ENCODE assay signal across 13 cellular contexts in the genomic region with DNA sequence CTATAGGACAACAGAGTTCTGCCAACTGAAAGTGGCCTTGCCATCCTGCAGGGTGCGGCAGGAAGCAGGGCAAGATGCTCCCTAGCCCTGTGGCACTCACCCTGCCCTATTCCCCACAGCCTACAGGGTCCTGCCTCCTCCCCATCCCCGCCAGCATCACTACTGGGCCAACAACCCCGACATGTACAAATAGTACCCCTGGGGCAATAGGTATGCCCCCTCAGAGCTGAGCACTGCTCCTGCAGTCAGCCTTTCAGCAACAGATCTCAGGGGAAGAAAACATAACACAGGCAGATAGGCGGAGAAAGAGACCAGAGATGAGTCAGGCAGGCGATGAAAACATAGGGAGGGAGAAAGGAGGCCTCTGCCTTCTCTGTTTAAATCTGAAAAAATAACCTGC.
A peak's percentile ranks its signal among the peaks of the same experiment; 100 is the strongest.
DNase-seq lines count a peak whose midpoint lies in the region; ATAC-seq and TF ChIP-seq lines count a peak whose summit lies in the region.
"Had no signal": no experiment of that assay in that cellular context is flagged by ENCODE, and none has a peak within 500 bp of the region (broad histone marks: within the 10 kb centered on the region; RNA-seq: fewer than 3 reads in every experiment).

No MANE protein-coding gene starts in this region.

- H3K27ac Mint-ChIP-seq in activated CD4-positive, alpha-beta memory T cell treated with anti-CD3 and anti-CD28 coated beads, Interleukin-2, amount 10 ng/mL, durations not matched to agents 7 days and 5 days: no peak overlapping the region
- peak overlapping the region in 2 of 6 donors; percentile 12 to 16 for H3K27ac Mint-ChIP-seq in immature natural killer cell
- H3K27ac Mint-ChIP-seq: stimulated activated effector memory CD8-positive, alpha-beta T cell treated with anti-CD3 and anti-CD28 coated beads, Interleukin-12 subunit alpha, Interleukin-12 subunit beta, amount 100 ng/mL, for 72 hours had no signal

- POLR2A ChIA-PET in activated CD4-positive, alpha-beta memory T cell treated with anti-CD3 and anti-CD28 coated beads, Interleukin-2, amount 10 ng/mL, durations not matched to agents 7 days and 5 days (lab: Charles Lee): no interaction called here

- peaks cover 7% of the 10 kb centered on the region for H3K4me1 Mint-ChIP-seq in activated CD4-positive, alpha-beta memory T cell treated with anti-CD3 and anti-CD28 coated beads, Interleukin-2, amount 10 ng/mL, durations not matched to agents 7 days and 5 days
- peaks cover 15 to 21% of the 10 kb centered on the region in 2 donors for H3K4me1 Mint-ChIP-seq in immature natural killer cell

- DNase-seq in GM03348 (ENCODE audit: low spot score) (peak; percentile 75), T1000 (lab: John Stamatoyannopoulos, UW) (peak; percentile 48), fibroblast of mammary gland (ENCODE audit: low read depth) (peak; percentile 77), sciatic nerve (ENCODE audit: low spot score) (no peak), D341Med (ENCODE audit: low spot score) (no peak), NCI-H1092 (lab: John Stamatoyannopoulos, UW) (no peak), immature natural killer cell (no peak)
- no peak for DNase-seq in activated CD4-positive, alpha-beta memory T cell treated with anti-CD3 and anti-CD28 coated beads, Interleukin-2, amount 10 ng/mL, durations not matched to agents 7 days and 5 days
- DNase-seq: activated CD4-positive, alpha-beta T cell treated with anti-CD3 and anti-CD28 coated beads for 4 hours; colonic mucosa; left cardiac atrium; right lobe of liver had no signal

- H3K4me3 ChIP-seq in fibroblast of mammary gland (ENCODE audit: control insufficient read depth, low read depth, low read length): no peak overlapping the region
- H3K4me3 ChIP-seq: colonic mucosa, right lobe of liver had no signal

- CTCF ChIA-PET in activated CD4-positive, alpha-beta memory T cell treated with anti-CD3 and anti-CD28 coated beads, Interleukin-2, amount 10 ng/mL, durations not matched to agents 7 days and 5 days (lab: Charles Lee): no interaction called here

- no peaks in the 10 kb centered on the region for H3K27me3 Mint-ChIP-seq in activated CD4-positive, alpha-beta memory T cell treated with anti-CD3 and anti-CD28 coated beads, Interleukin-2, amount 10 ng/mL, durations not matched to agents 7 days and 5 days
- H3K27me3 Mint-ChIP-seq in immature natural killer cell (ENCODE audit: low read depth in 3 of 3): no peaks in the 10 kb centered on the region

- peaks cover 5% of the 10 kb centered on the region for H3K36me3 Mint-ChIP-seq in activated CD4-positive, alpha-beta memory T cell treated with anti-CD3 and anti-CD28 coated beads, Interleukin-2, amount 10 ng/mL, durations not matched to agents 7 days and 5 days (ENCODE audit: low read depth)
- peaks cover 0 to 6% (median 3%) of the 10 kb centered on the region in 3 donors for H3K36me3 Mint-ChIP-seq in immature natural killer cell
- H3K36me3 Mint-ChIP-seq: stimulated activated effector memory CD8-positive, alpha-beta T cell treated with anti-CD3 and anti-CD28 coated beads, Interleukin-12 subunit alpha, Interleukin-12 subunit beta, amount 100 ng/mL, for 72 hours had no signal

- H3K4me3 Mint-ChIP-seq in activated CD4-positive, alpha-beta memory T cell treated with anti-CD3 and anti-CD28 coated beads, Interleukin-2, amount 10 ng/mL, durations not matched to agents 7 days and 5 days: no peak overlapping the region
- no peak overlapping the region for H3K4me3 Mint-ChIP-seq in immature natural killer cell
- H3K4me3 Mint-ChIP-seq: stimulated activated effector memory CD8-positive, alpha-beta T cell treated with anti-CD3 and anti-CD28 coated beads, Interleukin-12 subunit alpha, Interleukin-12 subunit beta, amount 100 ng/mL, for 72 hours had no signal

- intact Hi-C loops in sciatic nerve (cut with DNase I): no loop called here

- peaks cover 7% of the 10 kb centered on the region for H3K9me3 Mint-ChIP-seq in activated CD4-positive, alpha-beta memory T cell treated with anti-CD3 and anti-CD28 coated beads, Interleukin-2, amount 10 ng/mL, durations not matched to agents 7 days and 5 days
- peaks cover 1 to 7% (median 4%) of the 10 kb centered on the region in 6 donors for H3K9me3 Mint-ChIP-seq in immature natural killer cell

- ATAC-seq in sciatic nerve: peak; percentile 85
- ATAC-seq: stimulated activated effector memory CD8-positive, alpha-beta T cell treated with anti-CD3 and anti-CD28 coated beads, Interleukin-12 subunit alpha, Interleukin-12 subunit beta, amount 100 ng/mL, for 72 hours had no signal

- TF ChIP-seq CTCF in fibroblast of mammary gland (conservative IDR thresholded peaks at IDR 0.05; ENCODE audit: control insufficient read depth, insufficient read depth, low read depth, low read length): peak; percentile 7

Comparison
In these comparisons a context has a peak if more than half of its experiments do, and no peak if none do; other contexts are left out.
1. DNase-seq: peak in GM03348 (single experiment), T1000 (single experiment) and fibroblast of mammary gland (single experiment); none in sciatic nerve (single experiment), D341Med (single experiment), activated CD4-positive, alpha-beta memory T cell treated with anti-CD3 and anti-CD28 coated beads, Interleukin-2, amount 10 ng/mL, durations not matched to agents 7 days and 5 days (single experiment), NCI-H1092 (single experiment) and immature natural killer cell (0 of 3).